8 cellular contexts compared by ENCODE assay signal in genomic region chrX:47650164-47651042, GRCh38. TPM values are rescaled to one million over a fixed set of nuclear protein-coding genes. Genes with fewer than 3 reads are reported as not detected.
DNase-seq lines count a peak whose midpoint lies in the region; ATAC-seq and TF ChIP-seq lines count a peak whose summit lies in the region.

Gene ELK1, minus strand, starts transcription at chrX:47650563. Its CDS starts 9,122 bp downstream, at chrX:47641441.

- H3K27me3 ChIP-seq in ascending aorta (no peaks in the 10 kb centered on the region), right atrium auricular region (no peaks in the 10 kb centered on the region), uterus (no peaks in the 10 kb centered on the region)

- peaks cover 50% of the 10 kb centered on the region for H3K36me3 Mint-ChIP-seq in T-helper 2 cell treated with Interferon-gamma antibody and Interleukin-4, amounts not matched to agents 5 μg/mL and 100 μg/mL, for 36 hours (ENCODE audit: low read depth)

- H3K27me3 Mint-ChIP-seq in T-helper 2 cell treated with Interferon-gamma antibody and Interleukin-4, amounts not matched to agents 5 μg/mL and 100 μg/mL, for 36 hours (ENCODE audit: low read depth), result no peaks in the 10 kb centered on the region

- intact Hi-C loops in ascending aorta (cut with DNase I) (loop anchor here (1.0 to 10.0 kb wide), 9 partner anchors 9 to 456 kb away; partner anchors contain the start of genes ARAF, UBA1, USP11 and UXT), uterus (cut with DNase I; ENCODE audit: low total_unique reads) (no loop called here)

- peak within 1 kb of the TSS; percentile 91 for H3K4me3 Mint-ChIP-seq in T-helper 2 cell treated with Interferon-gamma antibody and Interleukin-4, amounts not matched to agents 5 μg/mL and 100 μg/mL, for 36 hours

- H3K4me3 ChIP-seq in ascending aorta, result peak within 1 kb of the TSS; percentile 67 to 71
- peak within 1 kb of the TSS; percentile 69 to 70 for H3K4me3 ChIP-seq in right atrium auricular region
- peak within 1 kb of the TSS; percentile 55 to 75 for H3K4me3 ChIP-seq in uterus

- no peaks in the 10 kb centered on the region for H3K36me3 ChIP-seq in ascending aorta
- H3K36me3 ChIP-seq in right atrium auricular region, result peaks cover 7% of the 10 kb centered on the region
- no peaks in the 10 kb centered on the region for H3K36me3 ChIP-seq in uterus

- H3K27ac ChIP-seq in ascending aorta (peak within 1 kb of the TSS; percentile 85 to 87), right atrium auricular region (peak within 1 kb of the TSS; percentile 86 to 91), uterus (peak within 1 kb of the TSS; percentile 78 to 89)

- H3K4me1 Mint-ChIP-seq in T-helper 2 cell treated with Interferon-gamma antibody and Interleukin-4, amounts not matched to agents 5 μg/mL and 100 μg/mL, for 36 hours (ENCODE audit: low read depth), result peaks cover 33% of the 10 kb centered on the region

- H3K9me3 Mint-ChIP-seq in T-helper 2 cell treated with Interferon-gamma antibody and Interleukin-4, amounts not matched to agents 5 μg/mL and 100 μg/mL, for 36 hours, result no peaks in the 10 kb centered on the region

- no peak for TF ChIP-seq CTCF in ascending aorta (IDR thresholded peaks at IDR 0.05)
- no peak for TF ChIP-seq CTCF in right atrium auricular region (IDR thresholded peaks at IDR 0.05)
- TF ChIP-seq CTCF in uterus (IDR thresholded peaks at IDR 0.05), result peak in 1 of 4 experiments; percentile 3

- ATAC-seq in GM18498 (IDR thresholded peaks at IDR 0.05; ENCODE audit: unreplicated experiment) (peak; percentile 89), HG02938 (IDR thresholded peaks at IDR 0.05; ENCODE audit: unreplicated experiment) (peak; percentile 85)

- H3K27ac Mint-ChIP-seq in T-helper 2 cell treated with Interferon-gamma antibody and Interleukin-4, amounts not matched to agents 5 μg/mL and 100 μg/mL, for 36 hours, result peak within 1 kb of the TSS; percentile 94

- H3K4me1 ChIP-seq in ascending aorta (peaks cover 0 to 7% of the 10 kb centered on the region in 2 donors), right atrium auricular region (peaks cover 0 to 8% of the 10 kb centered on the region in 2 donors), uterus (no peaks in the 10 kb centered on the region)

- peak in 1 of 2 donors; percentile 62 for TF ChIP-seq POLR2A in uterus (IDR thresholded peaks at IDR 0.05)

- H3K9me3 ChIP-seq in ascending aorta (no peaks in the 10 kb centered on the region), right atrium auricular region (no peaks in the 10 kb centered on the region), uterus (no peaks in the 10 kb centered on the region)

- DNase-seq in NCI-H187 (lab: John Stamatoyannopoulos, UW) (peak; percentile 85 to 95), ascending aorta (ENCODE audit: low spot score in 2 of 2) (peak; percentile 90 to 98), right atrium auricular region (ENCODE audit: low spot score) (peak; percentile 98), pulmonary artery endothelial cell (ENCODE audit: low read depth, low spot score) (peak; percentile 94), uterus (peak; percentile 93 to 97)
- DNase-seq in T-helper 2 cell treated with Interferon-gamma antibody and Interleukin-4, amounts not matched to agents 5 μg/mL and 100 μg/mL, for 36 hours (ENCODE audit: low spot score), result peak; percentile 90

RNA-seq across cellular contexts. Expression of gene ELK1, which starts in this region (rescaled TPM):
- total RNA-seq in ascending aorta, result 146 TPM
- total RNA-seq in right atrium auricular region, result 10 to 100 TPM; 21.9 to 28.9 TPM
- 10.7 and 14.8 TPM in 2 replicates for total RNA-seq in pulmonary artery endothelial cell
- 10 to 100 TPM; 18.2 to 34.2 (median 25.6) TPM for total RNA-seq in uterus

Comparison
In these comparisons a context has a peak if more than half of its experiments do, and no peak if none do; other contexts are left out.
1. Peak in every context shown above with its lines: DNase-seq, ATAC-seq, H3K4me3 ChIP-seq and H3K27ac ChIP-seq.